In genomic region chr1:32199717-32200072, GRCh38 we compare ENCODE assay signal across 6 cellular contexts.
DNase-seq lines count a peak whose midpoint lies in the region; ATAC-seq and TF ChIP-seq lines count a peak whose summit lies in the region.

No MANE protein-coding gene starts in this region.

- H3K36me3 ChIP-seq in DND-41 (ENCODE audit: insufficient read depth, low read length) = peaks cover 45% of the 10 kb centered on the region
- H3K36me3 ChIP-seq in SU-DHL-6 (ENCODE audit: low read length) = no peaks in the 10 kb centered on the region

- H3K4me3 ChIP-seq in DND-41 (ENCODE audit: low read depth in 1 of 2, low read length in 2 of 2) (peak overlapping the region in 1 of 2 experiments; percentile 68; a peak in 3 of 4 replicates), SU-DHL-6 (ENCODE audit: insufficient read depth, low read length, poor library complexity, severe bottlenecking) (peak overlapping the region; percentile 76)

- H3F3A ChIP-seq in SU-DHL-6 (ENCODE audit: insufficient read depth) = peaks cover 22% of the 10 kb centered on the region

- no peaks in the 10 kb centered on the region for H3K9me3 ChIP-seq in DND-41 (ENCODE audit: insufficient read depth, low read length, severe bottlenecking)
- no peaks in the 10 kb centered on the region for H3K9me3 ChIP-seq in SU-DHL-6 (ENCODE audit: insufficient read depth, low read length)

- peak overlapping the region; percentile 77 for H3K27ac ChIP-seq in DND-41 (ENCODE audit: low read length)
- peak overlapping the region; percentile 62 for H3K27ac ChIP-seq in SU-DHL-6 (ENCODE audit: low read depth, low read length)
- H3K27ac ChIP-seq in layer of hippocampus (ENCODE audit: low read depth, low read length) = peak overlapping the region; percentile 64

- TF ChIP-seq CTCF in DND-41 (IDR thresholded peaks at IDR 0.05; ENCODE audit: borderline replicate concordance, extremely low read depth, low read length, poor library complexity, severe bottlenecking) (no peak), SU-DHL-6 (IDR thresholded peaks at IDR 0.05; ENCODE audit: insufficient read depth, low read length, poor library complexity, severe bottlenecking) (no peak)

- DNase-seq in DND-41 (no peak), HuH-7.5 (ENCODE audit: low spot score) (no peak)

- H3K9ac ChIP-seq in DND-41 (ENCODE audit: low read depth, low read length) = peak overlapping the region; percentile 60
- peak overlapping the region; percentile 71 for H3K9ac ChIP-seq in SU-DHL-6 (ENCODE audit: low read length)

- peak overlapping the region; percentile 97 for H3K4me2 ChIP-seq in DND-41 (ENCODE audit: insufficient read depth, low read length)
- H3K4me2 ChIP-seq in SU-DHL-6 (ENCODE audit: low read depth, low read length, poor library complexity, severe bottlenecking) = peak overlapping the region; percentile 64

- H3K27me3 ChIP-seq in DND-41 (ENCODE audit: insufficient read depth, low read length, poor library complexity) = no peaks in the 10 kb centered on the region
- H3K27me3 ChIP-seq in SU-DHL-6 (ENCODE audit: low read length) = no peaks in the 10 kb centered on the region
- H3K27me3 ChIP-seq in layer of hippocampus (ENCODE audit: control insufficient read depth, insufficient read depth, low read length) = no peaks in the 10 kb centered on the region

- H3K9me2 ChIP-seq in SU-DHL-6 (replicated peaks; ENCODE audit: insufficient read depth, low read length) = no peaks in the 10 kb centered on the region

- peak overlapping the region; percentile 64 for H2AFZ ChIP-seq in DND-41 (ENCODE audit: low read depth, low read length)
- peak overlapping the region; percentile 35 for H2AFZ ChIP-seq in SU-DHL-6 (ENCODE audit: low read depth, low read length, severe bottlenecking)

- H3K79me2 ChIP-seq in DND-41 (ENCODE audit: insufficient read depth, low read length) (peaks cover 12% of the 10 kb centered on the region), SU-DHL-6 (ENCODE audit: insufficient read depth, low read length) (0 out of 2 replicates have a peak, but pooled peaks cover 3% of the 10 kb centered on the region)

- ATAC-seq in DND-41 (ENCODE audit: insufficient read depth, low read depth) (no peak), GM21786 (IDR thresholded peaks at IDR 0.05; ENCODE audit: unreplicated experiment) (no peak), GM21390 (IDR thresholded peaks at IDR 0.05; ENCODE audit: unreplicated experiment) (no peak)

- peaks cover 59% of the 10 kb centered on the region for H3K4me1 ChIP-seq in DND-41 (ENCODE audit: insufficient read depth, low read length)

- H4K20me1 ChIP-seq in DND-41 (ENCODE audit: insufficient read depth, low read length) (peaks cover 26% of the 10 kb centered on the region; the same call in 1 of the 2 replicates), SU-DHL-6 (ENCODE audit: low read depth, low read length) (no peaks in the 10 kb centered on the region)
